23 cellular contexts compared by ENCODE assay signal in genomic region chr1:30249446-30250337, GRCh38.
"Had no signal": no experiment of that assay in that cellular context is flagged by ENCODE, and none has a peak within 500 bp of the region (broad histone marks: within the 10 kb centered on the region; RNA-seq: fewer than 3 reads in every experiment).

No MANE protein-coding gene starts in this region.

- H3K36me3 Mint-ChIP-seq: immature natural killer cell, natural killer cell, type B pancreatic cell had no signal

- H3K4me3 Mint-ChIP-seq: immature natural killer cell, natural killer cell, type B pancreatic cell had no signal

- H3K27ac ChIP-seq: dorsolateral prefrontal cortex, lower lobe of right lung, neutrophil, psoas muscle, sigmoid colon, skin epidermis, testis, tibial artery had no signal

- H3K27ac Mint-ChIP-seq: natural killer cell, type B pancreatic cell had no signal

- H3K9me3 ChIP-seq: lower lobe of right lung, neutrophil, psoas muscle, sigmoid colon, testis, tibial artery had no signal

- H3K36me3 ChIP-seq: lower lobe of right lung, neutrophil, sigmoid colon, tibial artery had no signal

- H3K9me3 Mint-ChIP-seq: immature natural killer cell, natural killer cell, type B pancreatic cell had no signal

- H3K27me3 ChIP-seq: testis had no signal

- H3K4me1 ChIP-seq: lower lobe of right lung, psoas muscle, sigmoid colon, testis, tibial artery had no signal

- ATAC-seq: left ventricle myocardium superior, lower lobe of right lung, natural killer cell, psoas muscle, right cardiac atrium had no signal

- H3K4me1 Mint-ChIP-seq: immature natural killer cell, natural killer cell had no signal

- FAIRE-seq: colon, frontal cortex had no signal

- H3K4me3 ChIP-seq: dorsolateral prefrontal cortex, lower lobe of right lung, psoas muscle, sigmoid colon, skin epidermis, testis, tibial artery had no signal

- DNase-seq: dorsolateral prefrontal cortex; effector CD4-positive, alpha-beta T cell; hypothalamus; immature natural killer cell; islet precursor cell; kidney glomerular epithelial cell; left ventricle myocardium superior; lower lobe of right lung; natural killer cell; psoas muscle; right cardiac atrium; sigmoid colon; stimulated activated CD4-positive, alpha-beta T cell treated with anti-CD3 and anti-CD28 coated beads, Interleukin-15, amount 100 ng/mL, for 24 hours; stimulated activated CD4-positive, alpha-beta T cell treated with anti-CD3 and anti-CD28 coated beads, Interleukin-2, amount 100 ng/mL, for 48 hours; stimulated activated naive CD4-positive, alpha-beta T cell; substantia nigra; testis; tibial artery had no signal
